19 cellular contexts compared by ENCODE assay signal in the genomic region with DNA sequence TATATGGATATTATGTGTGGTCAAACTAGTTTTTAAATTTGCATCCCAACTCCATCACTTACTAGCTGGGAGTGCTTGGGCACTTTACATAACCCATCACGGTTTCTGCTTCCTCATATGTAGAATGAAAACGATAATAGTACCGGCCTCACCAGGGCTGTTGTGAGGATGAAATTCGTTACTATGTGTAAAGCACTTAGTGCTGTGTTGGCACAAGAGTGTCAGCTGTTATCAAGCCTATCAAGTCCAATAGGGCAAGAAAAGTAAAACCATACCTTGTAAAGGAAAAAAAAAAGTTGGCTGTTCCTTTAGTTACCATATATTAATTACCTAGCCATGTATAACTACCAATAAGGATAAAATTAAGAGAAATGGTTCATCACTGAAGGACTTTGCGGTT.
A peak's percentile ranks its signal among the peaks of the same experiment; 100 is the strongest.
DNase-seq lines count a peak whose midpoint lies in the region; ATAC-seq and TF ChIP-seq lines count a peak whose summit lies in the region.
"Had no signal": no experiment of that assay in that cellular context is flagged by ENCODE, and none has a peak within 500 bp of the region (broad histone marks: within the 10 kb centered on the region; RNA-seq: fewer than 3 reads in every experiment).

No MANE protein-coding gene starts in this region.

- H3K9me3 Mint-ChIP-seq in CD4-positive, alpha-beta T cell, result no peaks in the 10 kb centered on the region
- H3K9me3 Mint-ChIP-seq in CD4-positive, alpha-beta memory T cell, result peaks cover 0 to 2% (median 0%) of the 10 kb centered on the region in 8 donors
- H3K9me3 Mint-ChIP-seq in naive thymus-derived CD4-positive, alpha-beta T cell, result peaks cover 0 to 1% (median 0%) of the 10 kb centered on the region in 11 donors
- H3K9me3 Mint-ChIP-seq: CD4-positive, CD25-positive, alpha-beta regulatory T cell had no signal

- no peak overlapping the region for H3K4me3 ChIP-seq in CD4-positive, alpha-beta memory T cell (ENCODE audit: low read length in 2 of 2)
- H3K4me3 ChIP-seq in naive thymus-derived CD4-positive, alpha-beta T cell (ENCODE audit: low read length), result no peak overlapping the region
- H3K4me3 ChIP-seq: BLaER1 had no signal

- H3K4me1 ChIP-seq in CD4-positive, alpha-beta memory T cell (ENCODE audit: insufficient read depth, low read length), result peaks cover 20% of the 10 kb centered on the region
- H3K4me1 ChIP-seq in naive thymus-derived CD4-positive, alpha-beta T cell (ENCODE audit: control insufficient read depth in 2 of 2, insufficient read depth in 2 of 2, low read length in 2 of 2), result peaks cover 17 to 20% of the 10 kb centered on the region in 2 donors

- no peak overlapping the region for H3K4me3 Mint-ChIP-seq in CD4-positive, alpha-beta T cell
- no peak overlapping the region for H3K4me3 Mint-ChIP-seq in CD4-positive, alpha-beta memory T cell
- H3K4me3 Mint-ChIP-seq in naive thymus-derived CD4-positive, alpha-beta T cell, result no peak overlapping the region
- H3K4me3 Mint-ChIP-seq: B cell; CD4-positive, CD25-positive, alpha-beta regulatory T cell had no signal

- H3K4me1 Mint-ChIP-seq in CD4-positive, alpha-beta T cell (ENCODE audit: low read depth), result peaks cover 69% of the 10 kb centered on the region
- peaks cover 23 to 53% (median 37%) of the 10 kb centered on the region in 4 donors for H3K4me1 Mint-ChIP-seq in CD4-positive, alpha-beta memory T cell
- H3K4me1 Mint-ChIP-seq in naive thymus-derived CD4-positive, alpha-beta T cell, result peaks cover 34 to 68% (median 62%) of the 10 kb centered on the region in 7 donors

- ATAC-seq in CD4-positive, alpha-beta T cell (ENCODE audit: poor library complexity), result no peak
- ATAC-seq in naive thymus-derived CD4-positive, alpha-beta T cell, result no peak
- no peak for ATAC-seq in HG03139 (IDR thresholded peaks at IDR 0.05; ENCODE audit: unreplicated experiment)
- ATAC-seq in GM19324 (IDR thresholded peaks at IDR 0.05; ENCODE audit: low FRiP score, unreplicated experiment), result no peak

- POLR2A ChIA-PET in CD4-positive, alpha-beta T cell (lab: Charles Lee), result interaction anchor here (1.3 kb wide), 1 partner anchor 14 kb away, joined by 3 read pairs; no protein-coding TSS in a partner anchor
- POLR2A ChIA-PET in CD4-positive, alpha-beta memory T cell (lab: Charles Lee; ENCODE audit: partially characterized antibody), result no interaction called here
- POLR2A ChIA-PET in naive thymus-derived CD4-positive, alpha-beta T cell (lab: Charles Lee), result no interaction called here

- no peaks in the 10 kb centered on the region for H3K27me3 Mint-ChIP-seq in CD4-positive, alpha-beta T cell
- H3K27me3 Mint-ChIP-seq in CD4-positive, alpha-beta memory T cell, result no peaks in the 10 kb centered on the region
- no peaks in the 10 kb centered on the region for H3K27me3 Mint-ChIP-seq in naive thymus-derived CD4-positive, alpha-beta T cell
- H3K27me3 Mint-ChIP-seq: B cell; CD4-positive, CD25-positive, alpha-beta regulatory T cell had no signal

- no peak overlapping the region for H3K27ac ChIP-seq in CD4-positive, alpha-beta T cell (ENCODE audit: low read depth, low read length)
- H3K27ac ChIP-seq in CD4-positive, alpha-beta memory T cell (ENCODE audit: low read depth, low read length), result no peak overlapping the region
- H3K27ac ChIP-seq in naive thymus-derived CD4-positive, alpha-beta T cell (ENCODE audit: low read depth, low read length), result no peak overlapping the region
- H3K27ac ChIP-seq: BLaER1, C4-2B had no signal

- CTCF ChIA-PET in CD4-positive, alpha-beta T cell (lab: Charles Lee), result interaction anchor here (1.5 kb wide), 1 partner anchor 20 kb away, joined by 3 read pairs; no protein-coding TSS in a partner anchor
- CTCF ChIA-PET in CD4-positive, alpha-beta memory T cell (lab: Charles Lee; ENCODE audit: partially characterized antibody), result interaction anchor here (1.8 kb wide), 1 partner anchor 8 kb away, joined by 4 read pairs; no protein-coding TSS in a partner anchor
- CTCF ChIA-PET in naive thymus-derived CD4-positive, alpha-beta T cell (lab: Charles Lee), result no interaction called here

- peak overlapping the region; percentile 11 for H3K27ac Mint-ChIP-seq in CD4-positive, alpha-beta T cell
- H3K27ac Mint-ChIP-seq in CD4-positive, alpha-beta memory T cell, result peak overlapping the region in 4 of 7 donors; percentile 14 to 43 (median 20)
- peak overlapping the region in 5 of 9 donors; percentile 60 to 87 (median 72) for H3K27ac Mint-ChIP-seq in naive thymus-derived CD4-positive, alpha-beta T cell

- H3K36me3 ChIP-seq in CD4-positive, alpha-beta memory T cell (ENCODE audit: insufficient read depth, low read length), result peaks cover 4% of the 10 kb centered on the region
- peaks cover 0 to 41% (median 6%) of the 10 kb centered on the region in 3 experiments for H3K36me3 ChIP-seq in naive thymus-derived CD4-positive, alpha-beta T cell (ENCODE audit: control insufficient read depth in 2 of 3, insufficient read depth in 3 of 3, low read length in 3 of 3)

- no peak for TF ChIP-seq CTCF in CD4-positive, alpha-beta T cell (IDR thresholded peaks at IDR 0.05)

- H3K9me3 ChIP-seq in CD4-positive, alpha-beta T cell (ENCODE audit: control insufficient read depth, low read length), result no peaks in the 10 kb centered on the region
- no peaks in the 10 kb centered on the region for H3K9me3 ChIP-seq in CD4-positive, alpha-beta memory T cell (ENCODE audit: control insufficient read depth in 1 of 2, low read length in 2 of 2)
- no peaks in the 10 kb centered on the region for H3K9me3 ChIP-seq in naive thymus-derived CD4-positive, alpha-beta T cell (ENCODE audit: control insufficient read depth in 2 of 3, low read length in 3 of 3)
- H3K9me3 ChIP-seq: BLaER1, Caco-2 had no signal

- H3K27me3 ChIP-seq in CD4-positive, alpha-beta T cell (ENCODE audit: control insufficient read depth, insufficient read depth, low read length), result no peaks in the 10 kb centered on the region
- H3K27me3 ChIP-seq in CD4-positive, alpha-beta memory T cell (ENCODE audit: insufficient read depth, low read length), result no peaks in the 10 kb centered on the region
- H3K27me3 ChIP-seq in naive thymus-derived CD4-positive, alpha-beta T cell (ENCODE audit: control insufficient read depth in 2 of 2, insufficient read depth in 2 of 2, low read length in 2 of 2), result no peaks in the 10 kb centered on the region
- H3K27me3 ChIP-seq: BLaER1 had no signal

- intact Hi-C loops in CD4-positive, alpha-beta T cell (cut with DNase I, micrococcal nuclease), result loop anchor here in 1 of 2 experiments (5.0 kb wide), 1 partner anchor 123 kb away; a partner anchor contains a TSS
- intact Hi-C loops in CD4-positive, alpha-beta memory T cell (cut with micrococcal nuclease), result no loop called here
- intact Hi-C loops in naive thymus-derived CD4-positive, alpha-beta T cell (cut with micrococcal nuclease), result loop anchor here in 1 of 2 donors (5.0 kb wide), 1 partner anchor 33 kb away; no protein-coding TSS in a partner anchor

- DNase-seq in CD4-positive, alpha-beta T cell, result no peak
- no peak for DNase-seq in CD4-positive, alpha-beta memory T cell
- DNase-seq in NCI-H526 treated with DMSO at 0.1 percent for 48 hours (lab: John Stamatoyannopoulos, UW), result peak; percentile 54
- DNase-seq in naive thymus-derived CD4-positive, alpha-beta T cell, result no peak
- no peak for DNase-seq in ureter (ENCODE audit: low spot score)
- DNase-seq in HK-2 (ENCODE audit: unreplicated experiment), result no peak
- DNase-seq: Caco-2; CD4-positive, CD25-positive, alpha-beta regulatory T cell; DMS153; DMS79 treated with DMSO at 0.1 percent for 48 hours; GF-D8; GOT3; H7; HCEC 1CT had no signal

- peaks cover 43% of the 10 kb centered on the region for H3K36me3 Mint-ChIP-seq in CD4-positive, alpha-beta T cell (ENCODE audit: low read depth)
- H3K36me3 Mint-ChIP-seq in CD4-positive, alpha-beta memory T cell, result peaks cover 24 to 29% of the 10 kb centered on the region in 2 donors
- H3K36me3 Mint-ChIP-seq in naive thymus-derived CD4-positive, alpha-beta T cell, result peaks cover 7 to 31% (median 12%) of the 10 kb centered on the region in 5 donors

Comparison
In these comparisons a context has a peak if more than half of its experiments do, and no peak if none do; other contexts are left out.
1. H3K27ac Mint-ChIP-seq: peak in every context shown above with its lines; median percentile 72 in naive thymus-derived CD4-positive, alpha-beta T cell; 20 in CD4-positive, alpha-beta memory T cell; 11 in CD4-positive, alpha-beta T cell.